Comparison of ENCODE assay signal across 18 cellular contexts in genomic region chr12:91609283-91609682, GRCh38.
"Had no signal": no experiment of that assay in that cellular context is flagged by ENCODE, and none has a peak within 500 bp of the region (broad histone marks: within the 10 kb centered on the region; RNA-seq: fewer than 3 reads in every experiment).

No MANE protein-coding gene starts in this region.

- ATAC-seq: body of pancreas; natural killer cell treated with Interleukin-12 subunit alpha and Interleukin-12 subunit beta and Interleukin-15 and Interleukin-18, amount 100 ng/mL, for 72 hours; sciatic nerve; stimulated activated naive B cell treated with anti-CD40 and anti-IgM and Interleukin-4, amounts not matched to agents 10 μg/mL and 1 μg/mL and 100 μg/mL, for 72 hours had no signal

- H3K27ac ChIP-seq: body of pancreas, thoracic aorta had no signal

- H3K4me1 Mint-ChIP-seq: activated B cell treated with CpG ODN at 0.5 μM for 24 hours, immature natural killer cell, memory B cell had no signal

- H3K36me3 ChIP-seq: cardiac muscle cell, thoracic aorta had no signal

- H3K27ac Mint-ChIP-seq: activated B cell treated with CpG ODN at 0.5 μM for 24 hours; activated CD4-positive, alpha-beta T cell treated with anti-CD3 and anti-CD28 coated beads, Interleukin-2, amount 10 ng/mL, durations not matched to agents 24 days and 14 days; immature natural killer cell; memory B cell; natural killer cell treated with Interleukin-12 subunit alpha and Interleukin-12 subunit beta and Interleukin-15 and Interleukin-18, amount 100 ng/mL, for 72 hours; stimulated activated naive B cell treated with anti-CD40 and anti-IgM and Interleukin-4, amounts not matched to agents 10 μg/mL and 1 μg/mL and 100 μg/mL, for 72 hours; T-helper 1 cell treated with Interleukin-12 subunit alpha and Interleukin-12 subunit beta and Interleukin-4 antibody, amounts not matched to agents 30 μg/mL and 1 μg/mL, for 36 hours; type B pancreatic cell had no signal

- H3K36me3 Mint-ChIP-seq: memory B cell; natural killer cell treated with Interleukin-12 subunit alpha and Interleukin-12 subunit beta and Interleukin-15 and Interleukin-18, amount 100 ng/mL, for 72 hours; stimulated activated naive B cell treated with anti-CD40 and anti-IgM and Interleukin-4, amounts not matched to agents 10 μg/mL and 1 μg/mL and 100 μg/mL, for 72 hours; type B pancreatic cell had no signal

- H3K27me3 Mint-ChIP-seq: activated CD4-positive, alpha-beta T cell treated with anti-CD3 and anti-CD28 coated beads, Interleukin-2, amount 10 ng/mL, durations not matched to agents 24 days and 14 days; type B pancreatic cell had no signal

- H3K4me3 Mint-ChIP-seq: activated B cell treated with CpG ODN at 0.5 μM for 24 hours; activated CD4-positive, alpha-beta T cell treated with anti-CD3 and anti-CD28 coated beads, Interleukin-2, amount 10 ng/mL, durations not matched to agents 24 days and 14 days; immature natural killer cell; memory B cell; natural killer cell treated with Interleukin-12 subunit alpha and Interleukin-12 subunit beta and Interleukin-15 and Interleukin-18, amount 100 ng/mL, for 72 hours; stimulated activated naive B cell treated with anti-CD40 and anti-IgM and Interleukin-4, amounts not matched to agents 10 μg/mL and 1 μg/mL and 100 μg/mL, for 72 hours; T-helper 1 cell treated with Interleukin-12 subunit alpha and Interleukin-12 subunit beta and Interleukin-4 antibody, amounts not matched to agents 30 μg/mL and 1 μg/mL, for 36 hours; type B pancreatic cell had no signal

- H3K9me3 ChIP-seq: body of pancreas, thoracic aorta had no signal

- H3K4me1 ChIP-seq: body of pancreas had no signal

- H3K4me3 ChIP-seq: body of pancreas, cardiac muscle cell, thoracic aorta had no signal

- DNase-seq: activated B cell treated with CpG ODN at 0.5 μM for 24 hours; activated CD4-positive, alpha-beta T cell treated with anti-CD3 and anti-CD28 coated beads, Interleukin-2, amount 10 ng/mL, durations not matched to agents 24 days and 14 days; activated naive CD4-positive, alpha-beta T cell treated with anti-CD3 and anti-CD28 coated beads, Interleukin-2, amount 50 U/mL, for 16 hours; activated T-cell treated with anti-CD3 and anti-CD28 coated beads, Interleukin-2, amount 50 U/mL, for 1 hour; anterior cingulate cortex; body of pancreas; effector CD4-positive, alpha-beta T cell; immature natural killer cell; nucleus accumbens; small intestine; stimulated activated naive B cell treated with anti-CD40 and anti-IgM and Interleukin-4, amounts not matched to agents 10 μg/mL and 1 μg/mL and 100 μg/mL, for 72 hours had no signal

- H3K9me3 Mint-ChIP-seq: activated B cell treated with CpG ODN at 0.5 μM for 24 hours; activated CD4-positive, alpha-beta T cell treated with anti-CD3 and anti-CD28 coated beads, Interleukin-2, amount 10 ng/mL, durations not matched to agents 24 days and 14 days; immature natural killer cell; memory B cell; natural killer cell treated with Interleukin-12 subunit alpha and Interleukin-12 subunit beta and Interleukin-15 and Interleukin-18, amount 100 ng/mL, for 72 hours; stimulated activated naive B cell treated with anti-CD40 and anti-IgM and Interleukin-4, amounts not matched to agents 10 μg/mL and 1 μg/mL and 100 μg/mL, for 72 hours; T-helper 1 cell treated with Interleukin-12 subunit alpha and Interleukin-12 subunit beta and Interleukin-4 antibody, amounts not matched to agents 30 μg/mL and 1 μg/mL, for 36 hours; type B pancreatic cell had no signal

- H3K27me3 ChIP-seq: body of pancreas, cardiac muscle cell had no signal
